ENCODE assay signal across 22 cellular contexts in genomic region chr6:167293088-167293589, GRCh38. TPM values are rescaled to one million over a fixed set of nuclear protein-coding genes. Genes with fewer than 3 reads are reported as not detected.
"Had no signal": no experiment of that assay in that cellular context is flagged by ENCODE, and none has a peak within 500 bp of the region (broad histone marks: within the 10 kb centered on the region; RNA-seq: fewer than 3 reads in every experiment).

No MANE protein-coding gene starts in this region.

- H3K4me3 ChIP-seq: MG63 had no signal

- H3K27ac ChIP-seq: RWPE1 had no signal

- H3K36me3 ChIP-seq: MG63 had no signal

- H3K9me2 ChIP-seq: SK-N-SH had no signal

- H3K4me2 ChIP-seq: SK-N-SH had no signal

- H3K9me3 ChIP-seq: MG63, SK-N-SH had no signal

- ATAC-seq: Panc1 had no signal

- H3K9ac ChIP-seq: SK-N-SH had no signal

- DNase-seq: IMR-90, Karpas-422, KG1, MG63, NCI-H1092, NCI-H1105 treated with DMSO at 0.1 percent for 48 hours, NCI-H1417 treated with DMSO at 0.1 percent for 48 hours, NCI-H146, NCI-H1694 treated with DMSO at 0.1 percent for 48 hours, NCI-H2029, NCI-H2171 treated with DMSO at 0.1 percent for 48 hours, NCI-H524 treated with DMSO at 0.1 percent for 48 hours, NCI-H69, NCI-H774, SHP77, SK-N-SH, SW 1271 had no signal

RNA-seq across cellular contexts. Expression of gene UNC93A, which starts 2.0 kb away (rescaled TPM):
- total RNA-seq: IMR-90, NCI-H460, SK-MEL-5 had no signal
- polyA plus RNA-seq: IMR-90, SK-N-SH had no signal

RNA-seq across cellular contexts. Expression of gene TTLL2, which starts 31.7 kb away (rescaled TPM):
- total RNA-seq: HT-29, IMR-90, NCI-H460, SK-MEL-5 had no signal
- polyA plus RNA-seq: IMR-90, SK-N-SH had no signal
